17 cellular contexts compared by ENCODE assay signal in genomic region chr3:44632193-44632592, GRCh38. TPM values are rescaled to one million over a fixed set of nuclear protein-coding genes. Genes with fewer than 3 reads are reported as not detected.
A peak's percentile ranks its signal among the peaks of the same experiment; 100 is the strongest.
DNase-seq lines count a peak whose midpoint lies in the region; ATAC-seq and TF ChIP-seq lines count a peak whose summit lies in the region.
"Had no signal": no experiment of that assay in that cellular context is flagged by ENCODE, and none has a peak within 500 bp of the region (broad histone marks: within the 10 kb centered on the region; RNA-seq: fewer than 3 reads in every experiment).

No MANE protein-coding gene starts in this region.

- no peaks in the 10 kb centered on the region for H3K9me3 ChIP-seq in right cardiac atrium (ENCODE audit: control insufficient read depth, low read length)
- peaks cover 0 to 17% (median 1%) of the 10 kb centered on the region in 11 donors for H3K9me3 ChIP-seq in heart right ventricle

- H3K4me1 ChIP-seq in right cardiac atrium (ENCODE audit: control insufficient read depth, insufficient read depth, low read length) (peaks cover 2% of the 10 kb centered on the region), heart right ventricle (peaks cover 0 to 14% (median 9%) of the 10 kb centered on the region in 9 donors)
- H3K4me1 ChIP-seq: BLaER1 had no signal

- peak overlapping the region; percentile 28 for H3K4me3 Mint-ChIP-seq in endothelial cell (ENCODE audit: unreplicated experiment)
- H3K4me3 Mint-ChIP-seq: CD14-positive monocyte, GM23338 had no signal

- peaks cover 0 to 88% (median 50%) of the 10 kb centered on the region in 9 donors for H3K36me3 ChIP-seq in heart right ventricle

- ATAC-seq in activated naive CD4-positive, alpha-beta T cell treated with anti-CD3 and anti-CD28 coated beads, Interleukin-2, amount 50 U/mL, for 72 hours = no peak
- ATAC-seq in right cardiac atrium = peak; percentile 54 to 63
- ATAC-seq in heart right ventricle = no peak
- ATAC-seq in GM18498 (IDR thresholded peaks at IDR 0.05; ENCODE audit: unreplicated experiment) = no peak
- ATAC-seq: GM23338 had no signal

- peaks cover 39% of the 10 kb centered on the region for H3K4me1 Mint-ChIP-seq in endothelial cell (ENCODE audit: unreplicated experiment)
- H3K4me1 Mint-ChIP-seq: CD14-positive monocyte, GM23338 had no signal

- no peak overlapping the region for H3K4me3 ChIP-seq in right cardiac atrium (ENCODE audit: low read length)
- H3K4me3 ChIP-seq in heart right ventricle = no peak overlapping the region
- H3K4me3 ChIP-seq: BLaER1, GM23338 had no signal

- peak overlapping the region; percentile 1 to 6 for H3K27ac Mint-ChIP-seq in activated naive CD4-positive, alpha-beta T cell treated with anti-CD3 and anti-CD28 coated beads, Interleukin-2, amount 50 U/mL, for 72 hours
- H3K27ac Mint-ChIP-seq in endothelial cell (ENCODE audit: unreplicated experiment) = peak overlapping the region; percentile 49
- H3K27ac Mint-ChIP-seq: CD4-positive, alpha-beta memory T cell; GM23338 had no signal

- 72% methylated on average over 3 of the region's 3 CpGs for WGBS in right cardiac atrium
- 71 to 79% methylated on average over 3 of the region's 3 CpGs for WGBS in heart right ventricle, 2 donors

- H3K27ac ChIP-seq in right cardiac atrium (ENCODE audit: low read length) (no peak overlapping the region), heart right ventricle (no peak overlapping the region)
- H3K27ac ChIP-seq: BLaER1, HL-60 had no signal

- peaks cover 7 to 16% of the 10 kb centered on the region in 2 donors for H3K9me3 Mint-ChIP-seq in activated naive CD4-positive, alpha-beta T cell treated with anti-CD3 and anti-CD28 coated beads, Interleukin-2, amount 50 U/mL, for 72 hours
- H3K9me3 Mint-ChIP-seq in endothelial cell (ENCODE audit: unreplicated experiment) = no peaks in the 10 kb centered on the region
- H3K9me3 Mint-ChIP-seq: GM23338 had no signal

- H3K27me3 Mint-ChIP-seq in endothelial cell (ENCODE audit: unreplicated experiment) = peaks cover 3% of the 10 kb centered on the region
- H3K27me3 Mint-ChIP-seq: CD4-positive, alpha-beta memory T cell had no signal

- no peaks in the 10 kb centered on the region for H3K27me3 ChIP-seq in right cardiac atrium (ENCODE audit: control insufficient read depth, insufficient read depth)
- H3K27me3 ChIP-seq in heart right ventricle = no peaks in the 10 kb centered on the region
- H3K27me3 ChIP-seq: BLaER1 had no signal

- DNase-seq in activated naive CD4-positive, alpha-beta T cell treated with anti-CD3 and anti-CD28 coated beads, Interleukin-2, amount 50 U/mL, for 72 hours (ENCODE audit: low spot score in 2 of 2) = no peak
- no peak for DNase-seq in activated naive CD4-positive, alpha-beta T cell treated with anti-CD3 and anti-CD28 coated beads, Interleukin-2, amount 50 U/mL, for 16 hours
- DNase-seq in right cardiac atrium (no peak), heart right ventricle (no peak), endothelial cell (ENCODE audit: low spot score) (no peak), DMS 273 treated with DMSO at 0.1 percent for 48 hours (lab: John Stamatoyannopoulos, UW) (no peak)
- no peak for DNase-seq in activated CD4-positive, alpha-beta T cell treated with anti-CD3 and anti-CD28 coated beads for 1 hour
- DNase-seq: 8988T; CD4-positive, alpha-beta memory T cell; DMS79 treated with DMSO at 0.1 percent for 48 hours; GF-D8; HCEC 1CT had no signal

- TF ChIP-seq CTCF in heart right ventricle (IDR thresholded peaks at IDR 0.05) (no peak), endothelial cell (IDR thresholded peaks at IDR 0.05; ENCODE audit: unreplicated experiment) (no peak)

- intact Hi-C loops in right cardiac atrium (cut with DNase I) (no loop called here), heart right ventricle (cut with DNase I) (no loop called here)

- H3K36me3 Mint-ChIP-seq in activated naive CD4-positive, alpha-beta T cell treated with anti-CD3 and anti-CD28 coated beads, Interleukin-2, amount 50 U/mL, for 72 hours = peaks cover 63 to 69% of the 10 kb centered on the region in 2 donors
- H3K36me3 Mint-ChIP-seq in endothelial cell (ENCODE audit: low read depth, unreplicated experiment) = peaks cover 53% of the 10 kb centered on the region

RNA-seq across cellular contexts. Expression of gene ZNF197, which starts 7.4 kb away (rescaled TPM):
- total RNA-seq in activated naive CD4-positive, alpha-beta T cell treated with anti-CD3 and anti-CD28 coated beads, Interleukin-2, amount 50 U/mL, for 72 hours = 1 to 10 TPM; 8.1 to 9.6 TPM
- 10 to 100 TPM; 13.3 to 15.8 (median 13.8) TPM for total RNA-seq in right cardiac atrium
- 6.7 TPM for polyA plus RNA-seq in right cardiac atrium
- total RNA-seq in heart right ventricle = 10 to 100 TPM; 11.2 to 14.8 (median 12.9) TPM
- 1 to 10 TPM; 4.5 to 9.4 TPM for polyA plus RNA-seq in heart right ventricle
- 29.6 TPM for total RNA-seq in endothelial cell (ENCODE audit: unreplicated experiment)

RNA-seq across cellular contexts. Expression of gene ZNF35, which starts 16.3 kb away (rescaled TPM):
- total RNA-seq in activated naive CD4-positive, alpha-beta T cell treated with anti-CD3 and anti-CD28 coated beads, Interleukin-2, amount 50 U/mL, for 72 hours = 1 to 10 TPM; 1.0 to 3.5 TPM
- total RNA-seq in right cardiac atrium (10 to 100 TPM in 1 of 4 donors, 1 to 10 TPM in 3; 6.1 to 12.7 (median 7.7) TPM), heart right ventricle (10 to 100 TPM in 1 of 10 donors, 1 to 10 TPM in 9; 4.8 to 10.2 (median 6.4) TPM), endothelial cell (ENCODE audit: unreplicated experiment) (29.1 TPM)
- polyA plus RNA-seq in right cardiac atrium (3.5 TPM), heart right ventricle (1 to 10 TPM; 4.1 to 4.5 TPM)

RNA-seq across cellular contexts. Expression of gene ZNF660, which starts 47.4 kb away (rescaled TPM):
- 1 to 10 TPM in 1 of 2 donors, under 1 TPM in 1; 0.23 to 1.1 TPM for total RNA-seq in activated naive CD4-positive, alpha-beta T cell treated with anti-CD3 and anti-CD28 coated beads, Interleukin-2, amount 50 U/mL, for 72 hours
- total RNA-seq in right cardiac atrium = 1 to 10 TPM; 1.5 to 2.3 (median 2.0) TPM
- polyA plus RNA-seq in right cardiac atrium = 1.0 TPM
- 1 to 10 TPM in 7 of 10 donors, under 1 TPM in 3; 0.69 to 2.5 (median 1.3) TPM for total RNA-seq in heart right ventricle
- 1 to 10 TPM in 1 of 2 donors, under 1 TPM in 1; 0.41 to 1.1 TPM for polyA plus RNA-seq in heart right ventricle
- total RNA-seq in endothelial cell (ENCODE audit: unreplicated experiment) = 15.5 TPM

Comparison
In these comparisons a context has a peak if more than half of its experiments do, and no peak if none do; other contexts are left out.
1. ATAC-seq: peak in right cardiac atrium (2 of 2); none in activated naive CD4-positive, alpha-beta T cell treated with anti-CD3 and anti-CD28 coated beads, Interleukin-2, amount 50 U/mL, for 72 hours (0 of 2), heart right ventricle (0 of 8) and GM18498 (single experiment).